25 cellular contexts compared by ENCODE assay signal in genomic region chr5:137269886-137270285, GRCh38.
"Had no signal": no experiment of that assay in that cellular context is flagged by ENCODE, and none has a peak within 500 bp of the region (broad histone marks: within the 10 kb centered on the region; RNA-seq: fewer than 3 reads in every experiment).

No MANE protein-coding gene starts in this region.

- ATAC-seq: effector memory CD8-positive, alpha-beta T cell; esophagus mucosa; foreskin keratinocyte; gastrocnemius medialis; gastroesophageal sphincter had no signal

- H3K27ac ChIP-seq: colonic mucosa, epithelial cell of prostate, esophagus muscularis mucosa, esophagus squamous epithelium, foreskin keratinocyte, gastrocnemius medialis, gastroesophageal sphincter had no signal

- H3K27ac Mint-ChIP-seq: dendritic cell treated with granulocyte-macrophage colony-stimulating factor and Interleukin-4, amounts not matched to agents 40 ng/mL and 50 ng/mL, for 4 days; effector memory CD8-positive, alpha-beta T cell; endodermal cell had no signal

- H3K4me1 ChIP-seq: colonic mucosa, esophagus squamous epithelium, foreskin keratinocyte, gastrocnemius medialis, gastroesophageal sphincter had no signal

- H3K27me3 ChIP-seq: colonic mucosa, dorsolateral prefrontal cortex, esophagus muscularis mucosa, gastrocnemius medialis, gastroesophageal sphincter, heart left ventricle, heart right ventricle had no signal

- H3K36me3 ChIP-seq: colonic mucosa, esophagus muscularis mucosa, esophagus squamous epithelium, gastrocnemius medialis, gastroesophageal sphincter, heart left ventricle, heart right ventricle had no signal

- H3K9me3 ChIP-seq: colonic mucosa, esophagus muscularis mucosa, esophagus squamous epithelium, gastrocnemius medialis, gastroesophageal sphincter, heart left ventricle, heart right ventricle had no signal

- H3K9me3 Mint-ChIP-seq: dendritic cell treated with granulocyte-macrophage colony-stimulating factor and Interleukin-4, amounts not matched to agents 40 ng/mL and 50 ng/mL, for 4 days; effector memory CD8-positive, alpha-beta T cell; endodermal cell had no signal

- H3K4me3 Mint-ChIP-seq: dendritic cell treated with granulocyte-macrophage colony-stimulating factor and Interleukin-4, amounts not matched to agents 40 ng/mL and 50 ng/mL, for 4 days; effector memory CD8-positive, alpha-beta T cell; endodermal cell had no signal

- DNase-seq: colonic mucosa; cortex of kidney; dermis blood vessel endothelial cell; dorsolateral prefrontal cortex; effector CD4-positive, alpha-beta T cell; effector CD8-positive, alpha-beta T cell; effector memory CD4-positive, alpha-beta T cell; effector memory CD8-positive, alpha-beta T cell; endodermal cell; erythroblast; esophagus squamous epithelium; foreskin fibroblast; foreskin keratinocyte; foreskin melanocyte; gastrocnemius medialis; glutamatergic neuron; head of caudate nucleus; heart left ventricle; heart right ventricle had no signal

- H3K4me3 ChIP-seq: colonic mucosa, coronary artery, dorsolateral prefrontal cortex, esophagus muscularis mucosa, esophagus squamous epithelium, gastrocnemius medialis, gastroesophageal sphincter, heart left ventricle, heart right ventricle had no signal
